1 cellular context compared by ENCODE assay signal in genomic region chr14:96286251-96286650, GRCh38.
TF ChIP-seq lines count a peak whose summit lies in the region.

No MANE protein-coding gene starts in this region.

TF ChIP-seq in SK-N-SH, 30 proteins besides CTCF, POLR2A, EP300 and RAD21:
- TF ChIP-seq PBX3 (IDR thresholded peaks at IDR 0.05), result no peak
- no peak for TF ChIP-seq RCOR1 (IDR thresholded peaks at IDR 0.05; ENCODE audit: low read length)
- no peak for TF ChIP-seq IRF3 (IDR thresholded peaks at IDR 0.05; ENCODE audit: low read depth, low read length)
- TF ChIP-seq MXI1 (IDR thresholded peaks at IDR 0.05; ENCODE audit: low read depth, low read length), result no peak
- no peak for TF ChIP-seq REST (IDR thresholded peaks at IDR 0.05; ENCODE audit: low read depth, low read length)
- no peak for TF ChIP-seq TCF12 (IDR thresholded peaks at IDR 0.05)
- no peak for TF ChIP-seq RXRA (IDR thresholded peaks at IDR 0.05; ENCODE audit: borderline replicate concordance, low read depth)
- TF ChIP-seq CHD2 (IDR thresholded peaks at IDR 0.05; ENCODE audit: low read length, partially characterized antibody), result no peak
- no peak for TF ChIP-seq MEF2A (IDR thresholded peaks at IDR 0.05; ENCODE audit: borderline replicate concordance, low read depth)
- no peak for TF ChIP-seq SMC3 (IDR thresholded peaks at IDR 0.05; ENCODE audit: low read depth, low read length)
- no peak for TF ChIP-seq ELF1 (IDR thresholded peaks at IDR 0.05)
- TF ChIP-seq NFIC (IDR thresholded peaks at IDR 0.05; ENCODE audit: borderline replicate concordance), result no peak
- TF ChIP-seq NRF1 (IDR thresholded peaks at IDR 0.05; ENCODE audit: low read depth, low read length), result no peak
- no peak for TF ChIP-seq TEAD4 (IDR thresholded peaks at IDR 0.05; ENCODE audit: borderline replicate concordance, insufficient read depth)
- no peak for TF ChIP-seq TAF1 (IDR thresholded peaks at IDR 0.05; ENCODE audit: borderline replicate concordance, low read depth, low read length)
- no peak for TF ChIP-seq MAX (IDR thresholded peaks at IDR 0.05; ENCODE audit: low read depth)
- TF ChIP-seq GABPA (IDR thresholded peaks at IDR 0.05; ENCODE audit: low read depth), result no peak
